ENCODE assay signal across 8 cellular contexts in genomic region chr4:159764343-159764952, GRCh38.
DNase-seq lines count a peak whose midpoint lies in the region; ATAC-seq, FAIRE-seq and TF ChIP-seq lines count a peak whose summit lies in the region.

No MANE protein-coding gene starts in this region.

- DNase-seq in AML-193 (lab: John Stamatoyannopoulos, UW): peak; percentile 1 to 36
- DNase-seq in GM18507 (ENCODE audit: extremely low spot score, insufficient read length, low read depth): no peak
- DNase-seq in NCI-H1417 (lab: John Stamatoyannopoulos, UW): peak in 2 of 3 experiments; percentile 32 to 82
- DNase-seq in amniotic epithelial cell (ENCODE audit: low read depth): peak; percentile 58
- DNase-seq in islet precursor cell: peak; percentile 53
- DNase-seq in gastrocnemius medialis: no peak
- DNase-seq in activated CD4-positive, alpha-beta memory T cell treated with anti-CD3 and anti-CD28 coated beads, Interleukin-2, amount 10 ng/mL, durations not matched to agents 7 days and 5 days: no peak

- no peaks in the 10 kb centered on the region for H3K9me3 ChIP-seq in gastrocnemius medialis

- FAIRE-seq in GM18507 (lab: Jason Lieb, UNC): peak; percentile 51

- TF ChIP-seq POLR2A in gastrocnemius medialis (IDR thresholded peaks at IDR 0.05): no peak

- intact Hi-C loops in gastrocnemius medialis (cut with DNase I; ENCODE audit: low total_unique reads): no loop called here

- H3K36me3 ChIP-seq in gastrocnemius medialis: no peaks in the 10 kb centered on the region

- H3K4me3 ChIP-seq in gastrocnemius medialis: no peak overlapping the region

- no peaks in the 10 kb centered on the region for H3K36me3 Mint-ChIP-seq in activated CD4-positive, alpha-beta memory T cell treated with anti-CD3 and anti-CD28 coated beads, Interleukin-2, amount 10 ng/mL, durations not matched to agents 7 days and 5 days (ENCODE audit: low read depth)

- no peak overlapping the region for H3K27ac ChIP-seq in gastrocnemius medialis

- peak; percentile 90 for ATAC-seq in HG02884 (IDR thresholded peaks at IDR 0.05; ENCODE audit: unreplicated experiment)
- no peak for ATAC-seq in gastrocnemius medialis

- POLR2A ChIA-PET in activated CD4-positive, alpha-beta memory T cell treated with anti-CD3 and anti-CD28 coated beads, Interleukin-2, amount 10 ng/mL, durations not matched to agents 7 days and 5 days (lab: Charles Lee): no interaction called here

- in situ Hi-C loops in gastrocnemius medialis (cut with MboI; ENCODE audit: low sequenced_read_pairs in 4 of 4): no loop called here

- H3K9me3 Mint-ChIP-seq in activated CD4-positive, alpha-beta memory T cell treated with anti-CD3 and anti-CD28 coated beads, Interleukin-2, amount 10 ng/mL, durations not matched to agents 7 days and 5 days: no peaks in the 10 kb centered on the region

- no peaks in the 10 kb centered on the region for H3K27me3 ChIP-seq in gastrocnemius medialis

- no peak overlapping the region for H3K27ac Mint-ChIP-seq in activated CD4-positive, alpha-beta memory T cell treated with anti-CD3 and anti-CD28 coated beads, Interleukin-2, amount 10 ng/mL, durations not matched to agents 7 days and 5 days

- TF ChIP-seq CTCF in gastrocnemius medialis (IDR thresholded peaks at IDR 0.05 in 4 of 5, conservative IDR thresholded peaks at IDR 0.05 in 1 of 5): peak in 1 of 5 experiments; percentile 31

- CTCF ChIA-PET in activated CD4-positive, alpha-beta memory T cell treated with anti-CD3 and anti-CD28 coated beads, Interleukin-2, amount 10 ng/mL, durations not matched to agents 7 days and 5 days (lab: Charles Lee): no interaction called here

- H3K27me3 Mint-ChIP-seq in activated CD4-positive, alpha-beta memory T cell treated with anti-CD3 and anti-CD28 coated beads, Interleukin-2, amount 10 ng/mL, durations not matched to agents 7 days and 5 days: no peaks in the 10 kb centered on the region

- no peaks in the 10 kb centered on the region for H3K4me1 ChIP-seq in gastrocnemius medialis

- no peaks in the 10 kb centered on the region for H3K4me1 Mint-ChIP-seq in activated CD4-positive, alpha-beta memory T cell treated with anti-CD3 and anti-CD28 coated beads, Interleukin-2, amount 10 ng/mL, durations not matched to agents 7 days and 5 days

- no peak overlapping the region for H3K4me3 Mint-ChIP-seq in activated CD4-positive, alpha-beta memory T cell treated with anti-CD3 and anti-CD28 coated beads, Interleukin-2, amount 10 ng/mL, durations not matched to agents 7 days and 5 days

Comparison
In these comparisons a context has a peak if more than half of its experiments do, and no peak if none do; other contexts are left out.
1. DNase-seq: peak in AML-193 (2 of 2), NCI-H1417 (2 of 3), amniotic epithelial cell (single experiment) and islet precursor cell (single experiment); none in GM18507 (single experiment), gastrocnemius medialis (0 of 2) and activated CD4-positive, alpha-beta memory T cell treated with anti-CD3 and anti-CD28 coated beads, Interleukin-2, amount 10 ng/mL, durations not matched to agents 7 days and 5 days (single experiment).